ENCODE assay signal across 8 cellular contexts in the genomic region with DNA sequence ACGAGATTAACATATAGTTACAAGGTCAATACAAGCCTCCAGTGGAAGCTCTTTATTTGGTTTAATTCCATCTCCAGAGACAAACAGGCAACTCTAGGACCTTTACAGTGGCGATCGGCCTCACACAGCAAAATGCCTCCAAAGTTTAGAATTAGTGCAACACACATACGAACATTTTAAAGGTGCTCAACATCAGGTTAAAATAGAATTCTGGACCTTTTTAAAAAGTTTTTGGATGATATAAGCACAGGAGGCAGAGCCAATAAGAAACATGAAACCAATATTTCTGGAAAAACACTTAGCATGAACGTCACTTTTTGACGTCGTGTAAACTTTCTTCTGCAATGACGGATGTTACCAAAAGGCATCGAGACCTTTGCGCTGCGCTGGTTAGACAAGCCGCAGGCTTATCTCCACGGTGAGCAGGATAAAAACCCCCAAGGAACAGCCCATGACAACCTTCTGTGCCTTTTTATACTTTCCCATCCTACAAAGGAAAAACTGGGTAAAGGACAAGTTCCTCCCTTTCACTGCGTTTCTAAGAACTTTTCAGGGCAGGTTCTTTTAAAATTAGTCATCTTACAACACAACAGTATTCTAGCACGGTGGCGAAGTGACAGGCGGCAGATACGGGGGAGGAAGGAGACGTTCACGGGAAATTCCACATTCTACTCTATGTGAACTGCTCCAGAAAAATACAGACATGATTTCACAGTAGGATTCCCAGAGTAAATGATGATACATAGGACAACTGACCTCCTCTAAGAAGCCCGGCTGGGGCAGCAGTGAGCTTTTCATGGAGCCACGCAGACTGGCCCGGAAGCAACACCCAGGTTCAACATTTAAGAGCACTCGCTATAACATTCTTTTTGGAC. TPM values are rescaled to one million over a fixed set of nuclear protein-coding genes. Genes with fewer than 3 reads are reported as not detected.
DNase-seq lines count a peak whose midpoint lies in the region; ATAC-seq and TF ChIP-seq lines count a peak whose summit lies in the region.

No MANE protein-coding gene starts in this region.

- no peak for TF ChIP-seq RAD21 in liver (IDR thresholded peaks at IDR 0.05)

- in situ Hi-C loops in Caki2 (cut with HindIII; ENCODE audit: low pct_unique_long_range_greater_than_20kb, low sequenced_read_pairs): no loop called here

- peak overlapping the region; percentile 99 for H3K27ac Mint-ChIP-seq in activated naive CD4-positive, alpha-beta T cell treated with anti-CD3 and anti-CD28 coated beads for 36 hours

- H3K36me3 ChIP-seq in liver (ENCODE audit: control insufficient read depth in 4 of 4, insufficient read depth in 3 of 4, low read depth in 1 of 4, low read length in 3 of 4) (peaks cover 0 to 8% (median 1%) of the 10 kb centered on the region in 4 donors), stomach smooth muscle (ENCODE audit: control insufficient read depth in 2 of 2, insufficient read depth in 2 of 2, low read length in 2 of 2) (peaks cover 17 to 18% of the 10 kb centered on the region in 2 donors)

- H3K9me3 Mint-ChIP-seq in activated naive CD4-positive, alpha-beta T cell treated with anti-CD3 and anti-CD28 coated beads for 36 hours: no peaks in the 10 kb centered on the region

- no peaks in the 10 kb centered on the region for H3K9me3 ChIP-seq in liver (ENCODE audit: control insufficient read depth in 4 of 4, low read length in 3 of 4)
- H3K9me3 ChIP-seq in stomach smooth muscle (ENCODE audit: control insufficient read depth in 2 of 2, low read length in 2 of 2): no peaks in the 10 kb centered on the region

- H3K4me3 Mint-ChIP-seq in activated naive CD4-positive, alpha-beta T cell treated with anti-CD3 and anti-CD28 coated beads for 36 hours: peak overlapping the region; percentile 92

- no peaks in the 10 kb centered on the region for H3K27me3 Mint-ChIP-seq in activated naive CD4-positive, alpha-beta T cell treated with anti-CD3 and anti-CD28 coated beads for 36 hours (ENCODE audit: low read depth)

- peaks cover 67% of the 10 kb centered on the region for H3K4me1 Mint-ChIP-seq in activated naive CD4-positive, alpha-beta T cell treated with anti-CD3 and anti-CD28 coated beads for 36 hours (ENCODE audit: low read depth)

- peaks cover 25% of the 10 kb centered on the region for H3K36me3 Mint-ChIP-seq in activated naive CD4-positive, alpha-beta T cell treated with anti-CD3 and anti-CD28 coated beads for 36 hours (ENCODE audit: low read depth)

- ATAC-seq in GM18868 (IDR thresholded peaks at IDR 0.05; ENCODE audit: unreplicated experiment): no peak

- peak overlapping the region in 1 of 2 donors; percentile 58 for H3K9ac ChIP-seq in liver (ENCODE audit: low read depth in 1 of 2, low read length in 2 of 2)
- no peak overlapping the region for H3K9ac ChIP-seq in stomach smooth muscle (ENCODE audit: low read length in 2 of 2)

- intact Hi-C loops in activated naive CD4-positive, alpha-beta T cell treated with anti-CD3 and anti-CD28 coated beads for 36 hours (cut with micrococcal nuclease): loop anchor here (1.0 to 10.0 kb wide), 13 partner anchors 8 to 1385 kb away; a partner anchor contains a TSS

- 73% methylated on average over 24 of the region's 24 CpGs for WGBS in liver

- no peaks in the 10 kb centered on the region for H3K27me3 ChIP-seq in liver (ENCODE audit: control insufficient read depth in 4 of 4, insufficient read depth in 4 of 4, low read length in 3 of 4)
- H3K27me3 ChIP-seq in stomach smooth muscle (ENCODE audit: control insufficient read depth in 1 of 2, insufficient read depth in 2 of 2, low read length in 2 of 2): no peaks in the 10 kb centered on the region

- H3K4me1 ChIP-seq in liver (ENCODE audit: control insufficient read depth in 4 of 4, insufficient read depth in 4 of 4, low read length in 3 of 4) (peaks cover 5 to 33% (median 21%) of the 10 kb centered on the region in 4 donors), stomach smooth muscle (ENCODE audit: control insufficient read depth, insufficient read depth, low read length) (peaks cover 40% of the 10 kb centered on the region)

- H3K4me3 ChIP-seq in liver (ENCODE audit: low read depth in 1 of 3, low read length in 3 of 3) (no peak overlapping the region), stomach smooth muscle (ENCODE audit: low read length in 2 of 2) (peak overlapping the region in 1 of 2 donors; percentile 1)

- DNase-seq in Caki2 (ENCODE audit: low read depth): peak; percentile 54
- peak; percentile 55 for DNase-seq in NOMO-1 treated with DMSO at 0.1 percent for 48 hours (lab: John Stamatoyannopoulos, UW; ENCODE audit: unreplicated experiment)
- peak; percentile 85 for DNase-seq in activated naive CD4-positive, alpha-beta T cell treated with anti-CD3 and anti-CD28 coated beads for 36 hours
- no peak for DNase-seq in middle frontal gyrus (ENCODE audit: extremely low spot score, low spot score)
- DNase-seq in cerebellar cortex (ENCODE audit: low spot score): no peak

- TF ChIP-seq CTCF in liver (IDR thresholded peaks at IDR 0.05; ENCODE audit: low read depth, low read length, missing input control): no peak

- CTCF ChIA-PET in activated naive CD4-positive, alpha-beta T cell treated with anti-CD3 and anti-CD28 coated beads for 36 hours (lab: Charles Lee): interaction anchor here (0.8 to 2.2 kb wide), 14 partner anchors 8 to 179 kb away, joined by 3 to 12 read pairs (median 4); no protein-coding TSS in a partner anchor

- peak overlapping the region; percentile 42 to 79 for H3K27ac ChIP-seq in liver (ENCODE audit: low read depth in 1 of 2, low read length in 2 of 2)
- H3K27ac ChIP-seq in stomach smooth muscle (ENCODE audit: low read length): peak overlapping the region; percentile 62

TF ChIP-seq in liver, 16 proteins besides CTCF, POLR2A, EP300 and RAD21:
- TF ChIP-seq, protein P1, sequence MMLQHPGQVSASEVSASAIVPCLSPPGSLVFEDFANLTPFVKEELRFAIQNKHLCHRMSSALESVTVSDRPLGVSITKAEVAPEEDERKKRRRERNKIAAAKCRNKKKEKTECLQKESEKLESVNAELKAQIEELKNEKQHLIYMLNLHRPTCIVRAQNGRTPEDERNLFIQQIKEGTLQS (IDR thresholded peaks at IDR 0.05): no peak

RNA-seq across cellular contexts. Expression of a gene that starts 52.2 kb away (rescaled TPM):
- total RNA-seq in Caki2 (2014; rRNA removed; shearing (Covaris generic); ENCODE audit: low replicate concordance): 13.5 and 26.4 TPM in 2 replicates
- 10 to 100 TPM; 54.7 to 54.9 TPM for total RNA-seq in activated naive CD4-positive, alpha-beta T cell treated with anti-CD3 and anti-CD28 coated beads for 36 hours
- 10 to 100 TPM; 11.7 to 19.8 TPM for total RNA-seq in liver
- polyA plus RNA-seq in liver: 1 to 10 TPM; 8.2 to 8.8 TPM

RNA-seq across cellular contexts. Expression of a gene that starts 52.4 kb away (rescaled TPM):
- total RNA-seq in Caki2 (2014; rRNA removed; shearing (Covaris generic); ENCODE audit: low replicate concordance): 34.7 and 37.9 TPM in 2 replicates
- total RNA-seq in activated naive CD4-positive, alpha-beta T cell treated with anti-CD3 and anti-CD28 coated beads for 36 hours: 10 to 100 TPM; 45.3 to 45.7 TPM
- total RNA-seq in liver: 10 to 100 TPM; 37.2 to 64.6 TPM
- 10 to 100 TPM; 31.1 to 84.2 TPM for polyA plus RNA-seq in liver

Comparison
In these comparisons a context has a peak if more than half of its experiments do, and no peak if none do; other contexts are left out.
1. DNase-seq: peak in Caki2 (single experiment), NOMO-1 treated with DMSO at 0.1 percent for 48 hours (single experiment) and activated naive CD4-positive, alpha-beta T cell treated with anti-CD3 and anti-CD28 coated beads for 36 hours (single experiment); none in middle frontal gyrus (single experiment) and cerebellar cortex (single experiment).